15 cellular contexts compared by ENCODE assay signal in genomic region chr5:55384072-55384471, GRCh38.
DNase-seq lines count a peak whose midpoint lies in the region; ATAC-seq, FAIRE-seq and TF ChIP-seq lines count a peak whose summit lies in the region.
"Had no signal": no experiment of that assay in that cellular context is flagged by ENCODE, and none has a peak within 500 bp of the region (broad histone marks: within the 10 kb centered on the region; RNA-seq: fewer than 3 reads in every experiment).

No MANE protein-coding gene starts in this region.

- peaks cover 22% of the 10 kb centered on the region for H3K9me3 Mint-ChIP-seq in activated T-cell treated with anti-CD3 and anti-CD28 coated beads, Interleukin-2, amount 50 U/mL, for 4 hours
- peaks cover 17 to 20% (median 19%) of the 10 kb centered on the region in 5 donors for H3K9me3 Mint-ChIP-seq in CD8-positive, alpha-beta memory T cell
- peaks cover 13% of the 10 kb centered on the region for H3K9me3 Mint-ChIP-seq in T-helper 1 cell treated with Interleukin-12 subunit alpha and Interleukin-12 subunit beta and Interleukin-4 antibody, amounts not matched to agents 30 μg/mL and 1 μg/mL, for 36 hours

- POLR2A ChIA-PET in CD8-positive, alpha-beta memory T cell (lab: Charles Lee), result no interaction called here

- CTCF ChIA-PET in CD8-positive, alpha-beta memory T cell (lab: Charles Lee), result no interaction called here

- H3K4me3 Mint-ChIP-seq in activated T-cell treated with anti-CD3 and anti-CD28 coated beads, Interleukin-2, amount 50 U/mL, for 4 hours, result peak overlapping the region; percentile 7
- H3K4me3 Mint-ChIP-seq in CD8-positive, alpha-beta memory T cell, result peak overlapping the region in 4 of 7 donors; percentile 8 to 52 (median 26)
- peak overlapping the region; percentile 8 for H3K4me3 Mint-ChIP-seq in T-helper 1 cell treated with Interleukin-12 subunit alpha and Interleukin-12 subunit beta and Interleukin-4 antibody, amounts not matched to agents 30 μg/mL and 1 μg/mL, for 36 hours
- H3K4me3 Mint-ChIP-seq: GM23338 had no signal

- no peaks in the 10 kb centered on the region for H3K9me3 ChIP-seq in CD8-positive, alpha-beta memory T cell (ENCODE audit: low read length)
- peaks cover 27% of the 10 kb centered on the region for H3K9me3 ChIP-seq in left ventricle myocardium inferior (replicated peaks)

- H3K4me1 Mint-ChIP-seq in activated T-cell treated with anti-CD3 and anti-CD28 coated beads, Interleukin-2, amount 50 U/mL, for 4 hours (ENCODE audit: low read depth), result peaks cover 13% of the 10 kb centered on the region
- H3K4me1 Mint-ChIP-seq in CD8-positive, alpha-beta memory T cell, result peaks cover 10 to 22% (median 13%) of the 10 kb centered on the region in 3 donors
- H3K4me1 Mint-ChIP-seq in T-helper 1 cell treated with Interleukin-12 subunit alpha and Interleukin-12 subunit beta and Interleukin-4 antibody, amounts not matched to agents 30 μg/mL and 1 μg/mL, for 36 hours (ENCODE audit: low read depth), result peaks cover 11% of the 10 kb centered on the region

- no peaks in the 10 kb centered on the region for H3K4me1 ChIP-seq in CD8-positive, alpha-beta memory T cell (ENCODE audit: insufficient read depth, low read length)
- peaks cover 6% of the 10 kb centered on the region for H3K4me1 ChIP-seq in left ventricle myocardium inferior

- TF ChIP-seq CTCF in left ventricle myocardium inferior (IDR thresholded peaks at IDR 0.05; ENCODE audit: borderline replicate concordance), result no peak

- peaks cover 70% of the 10 kb centered on the region for H3K36me3 Mint-ChIP-seq in activated T-cell treated with anti-CD3 and anti-CD28 coated beads, Interleukin-2, amount 50 U/mL, for 4 hours (ENCODE audit: insufficient read depth)
- peaks cover 48 to 81% (median 67%) of the 10 kb centered on the region in 3 donors for H3K36me3 Mint-ChIP-seq in CD8-positive, alpha-beta memory T cell
- peaks cover 55% of the 10 kb centered on the region for H3K36me3 Mint-ChIP-seq in T-helper 1 cell treated with Interleukin-12 subunit alpha and Interleukin-12 subunit beta and Interleukin-4 antibody, amounts not matched to agents 30 μg/mL and 1 μg/mL, for 36 hours (ENCODE audit: low read depth)

- no peak for DNase-seq in activated T-cell treated with anti-CD3 and anti-CD28 coated beads, Interleukin-2, amount 50 U/mL, for 4 hours
- no peak for DNase-seq in activated T-cell treated with anti-CD3 and anti-CD28 coated beads, Interleukin-2, amount 50 U/mL, for 1 hour
- no peak for DNase-seq in CD8-positive, alpha-beta memory T cell
- DNase-seq in stimulated activated CD4-positive, alpha-beta T cell treated with anti-CD3 and anti-CD28 coated beads, Interleukin-2, amount 100 ng/mL, for 24 hours, result no peak
- no peak for DNase-seq in left ventricle myocardium inferior
- no peak for DNase-seq in kidney glomerular epithelial cell (lab: John Stamatoyannopoulos, UW)
- DNase-seq: DMS 273 treated with DMSO at 0.1 percent for 48 hours, MV-4-11, NCI-H1417 treated with DMSO at 0.1 percent for 48 hours, NCI-H2029, NCI-H2171 treated with DMSO at 0.1 percent for 48 hours, NCI-H510A treated with DMSO at 0.1 percent for 48 hours had no signal

- H3K27me3 Mint-ChIP-seq in activated T-cell treated with anti-CD3 and anti-CD28 coated beads, Interleukin-2, amount 50 U/mL, for 4 hours (ENCODE audit: low read depth), result no peaks in the 10 kb centered on the region
- no peaks in the 10 kb centered on the region for H3K27me3 Mint-ChIP-seq in CD8-positive, alpha-beta memory T cell
- no peaks in the 10 kb centered on the region for H3K27me3 Mint-ChIP-seq in T-helper 1 cell treated with Interleukin-12 subunit alpha and Interleukin-12 subunit beta and Interleukin-4 antibody, amounts not matched to agents 30 μg/mL and 1 μg/mL, for 36 hours (ENCODE audit: low read depth)

- peaks cover 18% of the 10 kb centered on the region for H3K36me3 ChIP-seq in CD8-positive, alpha-beta memory T cell (ENCODE audit: insufficient read depth, low read length)
- H3K36me3 ChIP-seq in left ventricle myocardium inferior, result peaks cover 72% of the 10 kb centered on the region

- FAIRE-seq in islet of Langerhans (lab: Jason Lieb, UNC), result peak; percentile 47

- ATAC-seq in activated T-cell treated with anti-CD3 and anti-CD28 coated beads, Interleukin-2, amount 50 U/mL, for 4 hours, result no peak
- ATAC-seq: GM23338 had no signal

- peak overlapping the region in 1 of 8 donors; percentile 44 for H3K27ac Mint-ChIP-seq in CD8-positive, alpha-beta memory T cell
- no peak overlapping the region for H3K27ac Mint-ChIP-seq in T-helper 1 cell treated with Interleukin-12 subunit alpha and Interleukin-12 subunit beta and Interleukin-4 antibody, amounts not matched to agents 30 μg/mL and 1 μg/mL, for 36 hours

- intact Hi-C loops in left ventricle myocardium inferior (cut with micrococcal nuclease), result no loop called here

- H3K4me3 ChIP-seq in CD8-positive, alpha-beta memory T cell (ENCODE audit: low read length), result no peak overlapping the region
- H3K4me3 ChIP-seq in left ventricle myocardium inferior, result no peak overlapping the region
- H3K4me3 ChIP-seq: GM23338 had no signal

- H3K27ac ChIP-seq in CD8-positive, alpha-beta memory T cell (ENCODE audit: low read depth, low read length), result no peak overlapping the region
- H3K27ac ChIP-seq in left ventricle myocardium inferior (replicated peaks), result no peak overlapping the region

- H3K27me3 ChIP-seq in CD8-positive, alpha-beta memory T cell (ENCODE audit: insufficient read depth, low read length, poor library complexity, severe bottlenecking), result no peaks in the 10 kb centered on the region
- H3K27me3 ChIP-seq in left ventricle myocardium inferior (ENCODE audit: low read depth), result no peaks in the 10 kb centered on the region
